In genomic region chr2:149370061-149370775, GRCh38 we compare ENCODE assay signal across 24 cellular contexts.
"Had no signal": no experiment of that assay in that cellular context is flagged by ENCODE, and none has a peak within 500 bp of the region (broad histone marks: within the 10 kb centered on the region; RNA-seq: fewer than 3 reads in every experiment).

No MANE protein-coding gene starts in this region.

- H3K36me3 ChIP-seq: colonic mucosa, esophagus squamous epithelium, gastrocnemius medialis, gastroesophageal sphincter, heart left ventricle, heart right ventricle had no signal

- H3K27ac ChIP-seq: colonic mucosa, coronary artery, dorsolateral prefrontal cortex, epithelial cell of prostate, esophagus squamous epithelium, foreskin keratinocyte, gastrocnemius medialis, gastroesophageal sphincter, heart left ventricle, heart right ventricle had no signal

- H3K4me3 ChIP-seq: colonic mucosa, coronary artery, dorsolateral prefrontal cortex, esophagus squamous epithelium, gastrocnemius medialis, gastroesophageal sphincter, heart left ventricle, heart right ventricle had no signal

- H3K27ac Mint-ChIP-seq: dendritic cell treated with granulocyte-macrophage colony-stimulating factor and Interleukin-4, amounts not matched to agents 40 ng/mL and 50 ng/mL, for 4 days; effector memory CD8-positive, alpha-beta T cell; endodermal cell had no signal

- H3K4me3 Mint-ChIP-seq: dendritic cell treated with granulocyte-macrophage colony-stimulating factor and Interleukin-4, amounts not matched to agents 40 ng/mL and 50 ng/mL, for 4 days; effector memory CD8-positive, alpha-beta T cell; endodermal cell had no signal

- H3K4me1 ChIP-seq: gastrocnemius medialis, heart left ventricle, heart right ventricle had no signal

- DNase-seq: colonic mucosa; cortex of kidney; dermis blood vessel endothelial cell; dorsolateral prefrontal cortex; effector CD4-positive, alpha-beta T cell; effector CD8-positive, alpha-beta T cell; effector memory CD4-positive, alpha-beta T cell; effector memory CD8-positive, alpha-beta T cell; endodermal cell; erythroblast; esophagus squamous epithelium; foreskin fibroblast; foreskin keratinocyte; foreskin melanocyte; gastrocnemius medialis; glutamatergic neuron; head of caudate nucleus; heart left ventricle; heart right ventricle had no signal

- H3K27me3 ChIP-seq: colonic mucosa, esophagus squamous epithelium, foreskin keratinocyte, gastrocnemius medialis, gastroesophageal sphincter, heart left ventricle had no signal

- ATAC-seq: effector memory CD8-positive, alpha-beta T cell; esophagus mucosa; foreskin keratinocyte; gastrocnemius medialis; gastroesophageal sphincter; heart left ventricle; heart right ventricle had no signal

- H3K27me3 Mint-ChIP-seq: dendritic cell treated with granulocyte-macrophage colony-stimulating factor and Interleukin-4, amounts not matched to agents 40 ng/mL and 50 ng/mL, for 4 days had no signal

- H3K9me3 ChIP-seq: colonic mucosa, esophagus squamous epithelium, gastrocnemius medialis, gastroesophageal sphincter, heart left ventricle, heart right ventricle had no signal
